In genomic region chr18:32769242-32770180, GRCh38 we compare ENCODE assay signal across 1 cellular context.
A peak's percentile ranks its signal among the peaks of the same experiment; 100 is the strongest.
TF ChIP-seq lines count a peak whose summit lies in the region.

No MANE protein-coding gene starts in this region.

TF ChIP-seq in HepG2, 621 proteins besides CTCF, POLR2A, EP300 and RAD21 (continued from another document and continues in another):
- TF ChIP-seq ZHX2 (IDR thresholded peaks at IDR 0.05; ENCODE audit: low read depth) (no peak), ZHX2 (CRISPR knock-in tag; IDR thresholded peaks at IDR 0.05; ENCODE audit: borderline replicate concordance) (0 out of 2 replicates have a peak, but pooled peaks have one; percentile 32), MXI1 (IDR thresholded peaks at IDR 0.05; ENCODE audit: borderline replicate concordance, low read depth, low read length) (no peak; the same call in 2 of the 3 replicates), SMARCE1 (IDR thresholded peaks at IDR 0.05; ENCODE audit: borderline replicate concordance) (no peak), ZBTB26 (CRISPR knock-in tag; IDR thresholded peaks at IDR 0.05; ENCODE audit: borderline replicate concordance) (peak; percentile 93), SAFB2 (CRISPR knock-in tag; IDR thresholded peaks at IDR 0.05; ENCODE audit: borderline replicate concordance, low read depth) (no peak; the same call in none of the 2 replicates), SOX6 (IDR thresholded peaks at IDR 0.05) (no peak), SOX6 (CRISPR knock-in tag; IDR thresholded peaks at IDR 0.05) (0 out of 2 replicates have a peak, but pooled peaks have one; percentile 25), KIAA2018 (CRISPR knock-in tag; IDR thresholded peaks at IDR 0.05; ENCODE audit: borderline replicate concordance) (no peak), TRAFD1 (CRISPR knock-in tag; IDR thresholded peaks at IDR 0.05; ENCODE audit: borderline replicate concordance) (0 out of 2 replicates have a peak, but pooled peaks have one; percentile 57), STAT6 (CRISPR knock-in tag; IDR thresholded peaks at IDR 0.05; ENCODE audit: borderline replicate concordance) (peak; percentile 51; the same call in 1 of the 2 replicates), IRF9 (CRISPR knock-in tag; IDR thresholded peaks at IDR 0.05; ENCODE audit: borderline replicate concordance) (peak; percentile 21; the same call in 1 of the 2 replicates), JUNB (CRISPR knock-in tag; IDR thresholded peaks at IDR 0.05; ENCODE audit: borderline replicate concordance) (no peak; the same call in 1 of the 2 replicates), SCMH1 (CRISPR knock-in tag; IDR thresholded peaks at IDR 0.05; ENCODE audit: borderline replicate concordance) (no peak), CAMTA2 (CRISPR knock-in tag; IDR thresholded peaks at IDR 0.05; ENCODE audit: borderline replicate concordance) (no peak), ETV6 (CRISPR knock-in tag; conservative IDR thresholded peaks at IDR 0.05) (0 out of 2 replicates have a peak, but pooled peaks have one; percentile 14), MLLT10 (CRISPR knock-in tag; IDR thresholded peaks at IDR 0.05) (0 out of 2 replicates have a peak, but pooled peaks have one; percentile 61), SSRP1 (CRISPR knock-in tag; IDR thresholded peaks at IDR 0.05) (peak; percentile 19), ZC3H13 (CRISPR knock-in tag; IDR thresholded peaks at IDR 0.05) (peak; percentile 85), PITX1 (CRISPR knock-in tag; IDR thresholded peaks at IDR 0.05) (peak; percentile 12), ISL2 (CRISPR knock-in tag; IDR thresholded peaks at IDR 0.05) (peak; percentile 40; the same call in 1 of the 2 replicates), ZFP82 (CRISPR knock-in tag; IDR thresholded peaks at IDR 0.05; ENCODE audit: borderline replicate concordance) (0 out of 2 replicates have a peak, but pooled peaks have one; percentile 32), ZBTB43 (CRISPR knock-in tag; conservative IDR thresholded peaks at IDR 0.05) (0 out of 2 replicates have a peak, but pooled peaks have one; percentile 12)
